ENCODE assay signal across 1 cellular context in the genomic region with DNA sequence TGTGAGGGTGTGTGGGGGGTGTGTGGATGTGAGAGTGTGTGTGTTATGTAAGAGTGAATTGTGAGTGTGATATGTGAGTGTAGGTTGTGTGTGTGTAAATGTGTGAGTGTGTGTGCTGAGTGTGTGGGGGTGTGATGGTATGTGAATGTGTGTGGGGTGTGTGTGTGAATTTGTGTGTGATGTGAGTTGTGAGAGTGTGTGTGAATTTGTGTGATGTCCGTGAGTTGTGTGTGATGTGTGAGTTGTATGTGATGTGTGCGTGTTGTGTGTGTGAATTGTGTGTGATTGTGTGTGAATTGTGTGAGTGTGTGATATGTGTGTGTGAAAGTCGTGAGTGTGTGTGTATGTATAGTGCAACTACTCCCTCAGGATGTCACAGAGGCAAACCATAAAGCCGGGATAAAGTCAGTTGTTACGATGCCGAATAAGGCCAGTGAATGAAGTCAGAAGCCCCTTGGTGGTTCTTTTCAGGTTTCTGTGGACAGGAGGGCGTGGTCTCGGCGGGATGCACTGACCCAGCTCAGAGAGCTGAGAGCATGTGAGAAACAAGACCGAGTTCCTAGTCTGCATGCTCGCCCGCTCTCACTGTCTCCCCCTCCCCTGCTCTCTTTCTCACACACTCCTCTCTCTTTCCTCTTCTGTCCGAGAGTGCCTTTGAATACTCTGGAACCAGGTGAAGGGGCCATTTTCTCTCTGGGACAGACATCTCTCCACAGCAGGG.
A peak's percentile ranks its signal among the peaks of the same experiment; 100 is the strongest.
TF ChIP-seq lines count a peak whose summit lies in the region.

No MANE protein-coding gene starts in this region.

TF ChIP-seq in HEK293, 187 proteins besides CTCF, POLR2A, EP300 and RAD21 (continued from another document):
- TF ChIP-seq, protein P1, sequence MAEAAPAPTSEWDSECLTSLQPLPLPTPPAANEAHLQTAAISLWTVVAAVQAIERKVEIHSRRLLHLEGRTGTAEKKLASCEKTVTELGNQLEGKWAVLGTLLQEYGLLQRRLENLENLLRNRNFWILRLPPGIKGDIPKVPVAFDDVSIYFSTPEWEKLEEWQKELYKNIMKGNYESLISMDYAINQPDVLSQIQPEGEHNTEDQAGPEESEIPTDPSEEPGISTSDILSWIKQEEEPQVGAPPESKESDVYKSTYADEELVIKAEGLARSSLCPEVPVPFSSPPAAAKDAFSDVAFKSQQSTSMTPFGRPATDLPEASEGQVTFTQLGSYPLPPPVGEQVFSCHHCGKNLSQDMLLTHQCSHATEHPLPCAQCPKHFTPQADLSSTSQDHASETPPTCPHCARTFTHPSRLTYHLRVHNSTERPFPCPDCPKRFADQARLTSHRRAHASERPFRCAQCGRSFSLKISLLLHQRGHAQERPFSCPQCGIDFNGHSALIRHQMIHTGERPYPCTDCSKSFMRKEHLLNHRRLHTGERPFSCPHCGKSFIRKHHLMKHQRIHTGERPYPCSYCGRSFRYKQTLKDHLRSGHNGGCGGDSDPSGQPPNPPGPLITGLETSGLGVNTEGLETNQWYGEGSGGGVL (tag by site-specific recombination; IDR thresholded peaks at IDR 0.05): no peak; the same call in 1 of the 2 replicates
- TF ChIP-seq ZNF175 (tag by site-specific recombination; IDR thresholded peaks at IDR 0.05) (no peak), ZFHX2 (tag by site-specific recombination; conservative IDR thresholded peaks at IDR 0.05) (peak; percentile 66), KLF8 (tag by site-specific recombination; IDR thresholded peaks at IDR 0.05) (no peak), ZFP37 (tag by site-specific recombination; IDR thresholded peaks at IDR 0.05) (no peak), FEZF1 (tag by site-specific recombination; IDR thresholded peaks at IDR 0.05) (no peak), RBAK (tag by site-specific recombination; IDR thresholded peaks at IDR 0.05) (no peak), ZNF18 (tag by site-specific recombination; IDR thresholded peaks at IDR 0.05) (peak; percentile 96), ZNF157 (tag by site-specific recombination; IDR thresholded peaks at IDR 0.05) (0 out of 2 replicates have a peak, but pooled peaks have one; percentile 26)
